ENCODE assay signal across 8 cellular contexts in genomic region chr3:16264708-16265454, GRCh38. TPM values are rescaled to one million over a fixed set of nuclear protein-coding genes. Genes with fewer than 3 reads are reported as not detected.
DNase-seq lines count a peak whose midpoint lies in the region; ATAC-seq and TF ChIP-seq lines count a peak whose summit lies in the region.

Gene DPH3, minus strand, starts transcription at chr3:16264943. Its CDS starts 67 bp downstream, at chr3:16264876.
A gene with protein sequence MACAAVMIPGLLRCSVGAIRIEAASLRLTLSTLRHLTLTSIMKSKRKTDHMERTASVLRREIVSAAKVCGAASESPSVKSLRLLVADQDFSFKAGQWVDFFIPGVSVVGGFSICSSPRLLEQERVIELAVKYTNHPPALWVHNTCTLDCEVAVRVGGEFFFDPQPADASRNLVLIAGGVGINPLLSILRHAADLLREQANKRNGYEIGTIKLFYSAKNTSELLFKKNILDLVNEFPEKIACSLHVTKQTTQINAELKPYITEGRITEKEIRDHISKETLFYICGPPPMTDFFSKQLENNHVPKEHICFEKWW (plus strand): TSS chr3:16265212. CDS start chr3:16270953, 5,741 bp downstream.

- no peaks in the 10 kb centered on the region for H3K27me3 Mint-ChIP-seq in activated CD4-positive, alpha-beta T cell treated with anti-CD3 and anti-CD28 coated beads, Interleukin-2, amount 10 ng/mL, durations not matched to agents 24 days and 14 days

- peaks cover 12% of the 10 kb centered on the region for H3K36me3 Mint-ChIP-seq in activated CD4-positive, alpha-beta T cell treated with anti-CD3 and anti-CD28 coated beads, Interleukin-2, amount 10 ng/mL, durations not matched to agents 24 days and 14 days (ENCODE audit: low read depth)

- H3K4me3 ChIP-seq in BLaER1 (peak within 1 kb of the TSS; percentile 76), coronary artery (peak within 1 kb of the TSS; percentile 95)

- H3K27ac ChIP-seq in BLaER1: peak within 1 kb of the TSS; percentile 57
- H3K27ac ChIP-seq in coronary artery: peak within 1 kb of the TSS; percentile 79 to 96

- TF ChIP-seq CTCF in coronary artery (IDR thresholded peaks at IDR 0.05): no peak

- peaks cover 18% of the 10 kb centered on the region for H3K36me3 ChIP-seq in BLaER1

- H4K20me1 ChIP-seq in BLaER1: 0 out of 2 replicates have a peak, but pooled peaks cover 9% of the 10 kb centered on the region

- peaks cover 33% of the 10 kb centered on the region for H3K4me1 Mint-ChIP-seq in activated CD4-positive, alpha-beta T cell treated with anti-CD3 and anti-CD28 coated beads, Interleukin-2, amount 10 ng/mL, durations not matched to agents 24 days and 14 days

- peak within 1 kb of the TSS; percentile 89 for H3K4me2 ChIP-seq in BLaER1

- H3K27me3 ChIP-seq in BLaER1: no peaks in the 10 kb centered on the region

- ATAC-seq in GM19324 (IDR thresholded peaks at IDR 0.05; ENCODE audit: low FRiP score, unreplicated experiment) (peak; percentile 100), HG03469 (IDR thresholded peaks at IDR 0.05; ENCODE audit: unreplicated experiment) (peak; percentile 98), left colon (peak; percentile 95)

- peak within 1 kb of the TSS; percentile 98 for H3K27ac Mint-ChIP-seq in activated CD4-positive, alpha-beta T cell treated with anti-CD3 and anti-CD28 coated beads, Interleukin-2, amount 10 ng/mL, durations not matched to agents 24 days and 14 days

- H3K9me3 ChIP-seq in BLaER1: no peaks in the 10 kb centered on the region

- peak within 1 kb of the TSS; percentile 97 for H3K4me3 Mint-ChIP-seq in activated CD4-positive, alpha-beta T cell treated with anti-CD3 and anti-CD28 coated beads, Interleukin-2, amount 10 ng/mL, durations not matched to agents 24 days and 14 days

- peak; percentile 96 for DNase-seq in NCI-H526 treated with DMSO at 0.1 percent for 48 hours (lab: John Stamatoyannopoulos, UW)
- peak; percentile 100 for DNase-seq in activated CD4-positive, alpha-beta T cell treated with anti-CD3 and anti-CD28 coated beads, Interleukin-2, amount 10 ng/mL, durations not matched to agents 24 days and 14 days
- peak; percentile 100 for DNase-seq in coronary artery (ENCODE audit: low spot score)
- DNase-seq in left colon: peak; percentile 99 to 100
- DNase-seq in stimulated activated CD4-positive, alpha-beta T cell treated with anti-CD3 and anti-CD28 coated beads, Interleukin-1b, Interleukin-23, amount 100 ng/mL, for 48 hours: peak; percentile 100

- H3K9ac ChIP-seq in BLaER1: peak within 1 kb of the TSS; percentile 85

- H3K4me1 ChIP-seq in BLaER1: peaks cover 31% of the 10 kb centered on the region

- intact Hi-C loops in activated CD4-positive, alpha-beta T cell treated with anti-CD3 and anti-CD28 coated beads, Interleukin-2, amount 10 ng/mL, durations not matched to agents 24 days and 14 days (cut with micrococcal nuclease): loop anchor here (1.0 to 10.0 kb wide), 8 partner anchors 21 to 1610 kb away; partner anchors contain the start of genes CCDC174 and TBC1D5
- intact Hi-C loops in left colon (cut with DNase I, micrococcal nuclease): no loop called here

- no peaks in the 10 kb centered on the region for H3K9me3 Mint-ChIP-seq in activated CD4-positive, alpha-beta T cell treated with anti-CD3 and anti-CD28 coated beads, Interleukin-2, amount 10 ng/mL, durations not matched to agents 24 days and 14 days

RNA-seq across cellular contexts. Expression of gene DPH3, which starts in this region (rescaled TPM):
- 27.6 and 30.1 TPM in 2 replicates for total RNA-seq in activated CD4-positive, alpha-beta T cell treated with anti-CD3 and anti-CD28 coated beads, Interleukin-2, amount 10 ng/mL, durations not matched to agents 24 days and 14 days
- total RNA-seq in left colon: 10 to 100 TPM; 19.6 to 22.7 TPM

RNA-seq across cellular contexts. Expression of the second gene that starts in this region (rescaled TPM):
- 27.1 and 29.8 TPM in 2 replicates for total RNA-seq in activated CD4-positive, alpha-beta T cell treated with anti-CD3 and anti-CD28 coated beads, Interleukin-2, amount 10 ng/mL, durations not matched to agents 24 days and 14 days
- total RNA-seq in left colon: 10 to 100 TPM; 29.1 to 31.7 TPM

Comparison
In these comparisons a context has a peak if more than half of its experiments do, and no peak if none do; other contexts are left out.
1. Peak in every context shown above with its lines: DNase-seq, ATAC-seq, H3K4me3 ChIP-seq and H3K27ac ChIP-seq.